9 cellular contexts compared by ENCODE assay signal in the genomic region with DNA sequence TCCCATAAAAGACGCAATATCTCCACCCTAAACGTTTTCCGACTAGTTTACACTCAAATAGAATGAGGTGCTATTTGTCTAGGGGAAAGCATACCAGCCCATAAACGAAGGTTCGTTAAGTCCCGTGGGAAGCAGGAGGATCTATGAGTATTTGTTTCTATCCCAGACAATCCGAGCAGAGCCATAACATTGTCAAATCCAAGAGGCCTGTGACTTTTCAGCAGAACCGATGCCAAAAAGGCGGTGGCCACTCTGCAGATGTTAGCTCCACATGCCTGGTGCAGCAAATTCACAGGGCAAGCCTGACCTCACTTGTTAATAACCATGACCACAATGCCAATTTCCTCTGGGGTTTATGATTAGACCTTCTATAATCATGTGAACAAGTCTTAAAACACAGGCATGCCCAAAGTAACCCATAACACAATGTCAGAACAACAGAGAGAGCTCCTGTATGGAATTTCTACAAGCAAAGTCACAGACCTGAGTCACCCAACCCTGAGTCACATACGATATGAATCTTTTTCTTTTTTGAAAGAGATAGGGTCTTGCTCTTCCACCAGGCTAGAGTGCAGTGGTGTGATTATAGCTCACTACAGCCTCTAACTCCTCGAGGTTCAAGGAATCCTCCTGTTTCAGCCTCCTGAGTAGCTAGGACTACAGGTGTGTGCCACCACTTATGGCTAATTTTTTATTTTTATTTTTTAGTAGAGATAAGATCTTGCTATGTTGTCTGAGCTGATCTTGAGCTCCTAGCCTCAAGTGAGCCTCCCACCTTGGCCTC.
DNase-seq lines count a peak whose midpoint lies in the region; ATAC-seq, FAIRE-seq and TF ChIP-seq lines count a peak whose summit lies in the region.
"Had no signal": no experiment of that assay in that cellular context is flagged by ENCODE, and none has a peak within 500 bp of the region (broad histone marks: within the 10 kb centered on the region; RNA-seq: fewer than 3 reads in every experiment).

No MANE protein-coding gene starts in this region.

- H2AFZ ChIP-seq in IMR-90 (replicated peaks; ENCODE audit: low read length, poor library complexity) (no peak overlapping the region), keratinocyte (ENCODE audit: control insufficient read depth, low read length) (no peak overlapping the region)

- peak overlapping the region; percentile 77 for H3K4ac ChIP-seq in IMR-90 (ENCODE audit: low read depth, low read length)

- peak overlapping the region; percentile 66; the same call in 1 of the 2 replicates for H3K18ac ChIP-seq in IMR-90 (ENCODE audit: low read depth, low read length)

- TF ChIP-seq RAD21 in IMR-90 (IDR thresholded peaks at IDR 0.05; ENCODE audit: low read length): no peak

- no TSS peak for BruUV-seq in IMR-90 (replicated peaks; lab: Mats Ljungman, UMichigan)

- ATAC-seq in IMR-90 (ENCODE audit: low read depth) (peak; percentile 38; the same call in 1 of the 2 replicates), GM18867 (IDR thresholded peaks at IDR 0.05; ENCODE audit: unreplicated experiment) (no peak)

- H3K36me3 ChIP-seq in IMR-90 (ENCODE audit: control insufficient read depth, insufficient read depth, low read length) (no peaks in the 10 kb centered on the region), bronchial epithelial cell (ENCODE audit: control insufficient read depth, insufficient read depth, low read length) (peaks cover 2% of the 10 kb centered on the region), keratinocyte (ENCODE audit: control insufficient read depth in 2 of 2, extremely low read depth in 1 of 2, insufficient read depth in 2 of 2, low read length in 2 of 2) (peaks cover 0 to 11% of the 10 kb centered on the region in 2 experiments)

- TF ChIP-seq POLR2A in IMR-90 (IDR thresholded peaks at IDR 0.05; ENCODE audit: low read depth, low read length): no peak

- peak overlapping the region; percentile 93 for H2BK5ac ChIP-seq in IMR-90 (ENCODE audit: low read depth, low read length, poor library complexity, severe bottlenecking)

- peaks cover 17% of the 10 kb centered on the region for H3K9me1 ChIP-seq in IMR-90 (ENCODE audit: insufficient read depth, low read length)
- H3K9me1 ChIP-seq in keratinocyte (ENCODE audit: control insufficient read depth, extremely low read depth, insufficient read depth, low read length): no peaks in the 10 kb centered on the region

- peak overlapping the region; percentile 27 to 74; a peak in 2 of 4 replicates for H4K8ac ChIP-seq in IMR-90 (ENCODE audit: low read depth in 2 of 2, low read length in 2 of 2)

- POLR2A ChIA-PET in IMR-90 (lab: Charles Lee; ENCODE audit: unreplicated experiment): no interaction called here

- FAIRE-seq in bronchial epithelial cell (lab: Jason Lieb, UNC) (no peak), keratinocyte (lab: Jason Lieb, UNC) (peak; percentile 89)
- FAIRE-seq: GM18507 had no signal

- intact Hi-C loops in IMR-90 (cut with micrococcal nuclease): no loop called here

- H3K56ac ChIP-seq in IMR-90 (ENCODE audit: extremely low read depth, insufficient read depth, low read length): peak overlapping the region; percentile 48; the same call in 1 of the 2 replicates

- H2AK5ac ChIP-seq in IMR-90 (ENCODE audit: low read depth, low read length): peak overlapping the region; percentile 46

- in situ Hi-C loops in IMR-90 (cut with MboI; ENCODE audit: low sequenced_read_pairs): loop anchor here (10.0 kb wide), 1 partner anchor 121 kb away; a partner anchor contains a TSS

- peaks cover 28 to 61% of the 10 kb centered on the region in 2 experiments for H3K79me1 ChIP-seq in IMR-90 (ENCODE audit: low read depth in 1 of 2, low read length in 2 of 2)

- peak overlapping the region; percentile 50; the same call in 1 of the 2 replicates for H3K23ac ChIP-seq in IMR-90 (ENCODE audit: low read depth, low read length)

- H3K27me3 ChIP-seq in IMR-90 (ENCODE audit: control insufficient read depth, insufficient read depth, low read length) (no peaks in the 10 kb centered on the region), bronchial epithelial cell (ENCODE audit: control insufficient read depth, insufficient read depth, low read length) (no peaks in the 10 kb centered on the region), keratinocyte (ENCODE audit: control insufficient read depth, extremely low read depth, insufficient read depth, low read length) (no peaks in the 10 kb centered on the region)

- no peaks in the 10 kb centered on the region for H3K9me3 ChIP-seq in IMR-90 (ENCODE audit: control insufficient read depth, insufficient read depth, low read length)
- H3K9me3 ChIP-seq in keratinocyte (ENCODE audit: control insufficient read depth, low read depth, low read length): no peaks in the 10 kb centered on the region

- no peak for TF ChIP-seq CTCF in IMR-90 (conservative IDR thresholded peaks at IDR 0.05; ENCODE audit: low read depth, low read length)
- TF ChIP-seq CTCF in bronchial epithelial cell (IDR thresholded peaks at IDR 0.05; ENCODE audit: insufficient read depth, low read length, severe bottlenecking): no peak
- no peak for TF ChIP-seq CTCF in keratinocyte (optimal IDR thresholded peaks at IDR 0.05 in 1 of 3, IDR thresholded peaks at IDR 0.05 in 1 of 3, conservative IDR thresholded peaks at IDR 0.05 in 1 of 3; ENCODE audit: extremely low read depth in 1 of 3, insufficient read depth in 2 of 3, low read length in 3 of 3)

- H3K4me3 ChIP-seq in IMR-90 (ENCODE audit: insufficient read depth, low read depth, low read length): no peak overlapping the region
- no peak overlapping the region for H3K4me3 ChIP-seq in bronchial epithelial cell (ENCODE audit: low read depth, low read length)
- H3K4me3 ChIP-seq in keratinocyte (ENCODE audit: control insufficient read depth in 2 of 3, extremely low read depth in 1 of 3, insufficient read depth in 2 of 3, low read depth in 1 of 3, low read length in 3 of 3): peak overlapping the region; percentile 2 to 40 (median 18)

- peak overlapping the region; percentile 67 for H4K91ac ChIP-seq in IMR-90 (ENCODE audit: insufficient read depth, low read depth, low read length)

- H3K4me2 ChIP-seq in IMR-90 (ENCODE audit: low read depth, low read length) (peak overlapping the region; percentile 1; the same call in 1 of the 2 replicates), keratinocyte (ENCODE audit: control insufficient read depth, extremely low read depth, insufficient read depth, low read depth, low read length) (peak overlapping the region; percentile 81)

- no peak overlapping the region for H4K5ac ChIP-seq in IMR-90 (ENCODE audit: low read depth, low read length)

- H3K14ac ChIP-seq in IMR-90 (replicated peaks; ENCODE audit: low read depth, low read length): peak overlapping the region; percentile 88

- H2BK15ac ChIP-seq in IMR-90 (ENCODE audit: low read depth, low read length): peak overlapping the region; percentile 51; the same call in 2 of the 3 replicates

- peak overlapping the region; percentile 22 for H2AK9ac ChIP-seq in IMR-90 (replicated peaks; ENCODE audit: low read depth, low read length, poor library complexity)

- peak overlapping the region; percentile 69 for H2BK20ac ChIP-seq in IMR-90 (ENCODE audit: low read depth, low read length)

- peaks cover 26% of the 10 kb centered on the region for H3K79me2 ChIP-seq in keratinocyte (ENCODE audit: control insufficient read depth, insufficient read depth, low read length)

- H3K9ac ChIP-seq in IMR-90 (ENCODE audit: low read depth, low read length): no peak overlapping the region
- H3K9ac ChIP-seq in keratinocyte (ENCODE audit: control insufficient read depth, extremely low read depth, insufficient read depth, low read length): peak overlapping the region; percentile 80

- peak overlapping the region; percentile 84 for H2BK120ac ChIP-seq in IMR-90 (ENCODE audit: low read depth, low read length)

- peaks cover 16% of the 10 kb centered on the region for H4K20me1 ChIP-seq in IMR-90 (ENCODE audit: insufficient read depth, low read length)
- H4K20me1 ChIP-seq in keratinocyte (ENCODE audit: control insufficient read depth, extremely low read depth, insufficient read depth, low read length): no peaks in the 10 kb centered on the region

- H3K4me1 ChIP-seq in IMR-90 (ENCODE audit: control insufficient read depth, insufficient read depth, low read length) (peaks cover 20% of the 10 kb centered on the region), keratinocyte (ENCODE audit: control insufficient read depth, extremely low read depth, insufficient read depth, low read length) (peaks cover 63% of the 10 kb centered on the region)

- WGBS in IMR-90 (ENCODE audit: extremely low coverage in 2 of 2, insufficient read length in 1 of 2), 2 experiments: no CpG with 5 or more reads among the region's 11 CpGs

- CTCF ChIA-PET in IMR-90 (lab: Yijun Ruan, JAX): interaction anchor here (0.7 to 0.9 kb wide), 2 partner anchors 24 to 105 kb away, joined by 3 read pairs; no protein-coding TSS in a partner anchor

- dilution Hi-C loops in IMR-90 (cut with HindIII; ENCODE audit: low sequenced_read_pairs, unreplicated experiment): no loop called here
- dilution Hi-C loops in keratinocyte (cut with MboI; ENCODE audit: extremely low pct_ligation_motif_present, low sequenced_read_pairs): no loop called here

- DNase-seq in IMR-90 (peak; percentile 82), bronchial epithelial cell (ENCODE audit: low read depth) (peak; percentile 98), keratinocyte (ENCODE audit: low read depth, low spot score) (peak; percentile 97), NCI-H1436 (lab: John Stamatoyannopoulos, UW) (no peak), NCI-H446 treated with DMSO at 0.1 percent for 48 hours (lab: John Stamatoyannopoulos, UW) (no peak), activated T-cell treated with anti-CD3 and anti-CD28 coated beads for 4 hours (no peak)

- H3K27ac ChIP-seq in IMR-90 (ENCODE audit: insufficient read depth, low read length) (peak overlapping the region; percentile 50), keratinocyte (ENCODE audit: control insufficient read depth, insufficient read depth, low read length) (peak overlapping the region; percentile 99), temporal lobe (ENCODE audit: low read depth, low read length) (peak overlapping the region; percentile 93)

TF ChIP-seq in IMR-90, 13 proteins besides CTCF, POLR2A, EP300 and RAD21:
- TF ChIP-seq, protein P1, sequence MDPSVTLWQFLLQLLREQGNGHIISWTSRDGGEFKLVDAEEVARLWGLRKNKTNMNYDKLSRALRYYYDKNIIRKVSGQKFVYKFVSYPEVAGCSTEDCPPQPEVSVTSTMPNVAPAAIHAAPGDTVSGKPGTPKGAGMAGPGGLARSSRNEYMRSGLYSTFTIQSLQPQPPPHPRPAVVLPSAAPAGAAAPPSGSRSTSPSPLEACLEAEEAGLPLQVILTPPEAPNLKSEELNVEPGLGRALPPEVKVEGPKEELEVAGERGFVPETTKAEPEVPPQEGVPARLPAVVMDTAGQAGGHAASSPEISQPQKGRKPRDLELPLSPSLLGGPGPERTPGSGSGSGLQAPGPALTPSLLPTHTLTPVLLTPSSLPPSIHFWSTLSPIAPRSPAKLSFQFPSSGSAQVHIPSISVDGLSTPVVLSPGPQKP (IDR thresholded peaks at IDR 0.05; ENCODE audit: borderline replicate concordance, low read depth, low read length): no peak
- TF ChIP-seq FOS (IDR thresholded peaks at IDR 0.05; ENCODE audit: low read depth, low read length) (peak; percentile 81), CEBPB (IDR thresholded peaks at IDR 0.05; ENCODE audit: low read depth, low read length) (no peak), MXI1 (IDR thresholded peaks at IDR 0.05; ENCODE audit: borderline replicate concordance, low read depth, low read length) (no peak)
TF ChIP-seq in IMR-90: peak in this region for 1.

Comparison
In these comparisons a context has a peak if more than half of its experiments do, and no peak if none do; other contexts are left out.
1. DNase-seq: peak in IMR-90 (single experiment), bronchial epithelial cell (single experiment) and keratinocyte (single experiment); none in NCI-H1436 (single experiment), NCI-H446 treated with DMSO at 0.1 percent for 48 hours (single experiment) and activated T-cell treated with anti-CD3 and anti-CD28 coated beads for 4 hours (single experiment).
2. H3K4me3 ChIP-seq: peak in keratinocyte (3 of 3); none in IMR-90 (single experiment) and bronchial epithelial cell (single experiment).
3. Peak in every context shown above with its lines, with median percentiles within 50 percentile points of each other: H3K27ac ChIP-seq.